ENCODE assay signal across 29 cellular contexts in genomic region chrX:63932907-63933306, GRCh38.
"Had no signal": no experiment of that assay in that cellular context is flagged by ENCODE, and none has a peak within 500 bp of the region (broad histone marks: within the 10 kb centered on the region; RNA-seq: fewer than 3 reads in every experiment).

No MANE protein-coding gene starts in this region.

- H3K4me1 ChIP-seq: stomach, suprapubic skin, testis, thyroid gland, tibial nerve, transverse colon, upper lobe of left lung, upper lobe of right lung, uterus, vagina had no signal

- H3K27me3 Mint-ChIP-seq: stimulated activated memory B cell treated with anti-CD40 and anti-IgM and Interleukin-4, amounts not matched to agents 10 μg/mL and 1 μg/mL and 100 μg/mL, for 72 hours; stimulated activated naive B cell treated with anti-CD40 and anti-IgM and Interleukin-4, amounts not matched to agents 10 μg/mL and 1 μg/mL and 100 μg/mL, for 72 hours; stimulated activated naive CD8-positive, alpha-beta T cell treated with anti-CD3 and anti-CD28 coated beads, Interleukin-15, amount 100 ng/mL, for 72 hours; stimulated activated naive CD8-positive, alpha-beta T cell treated with anti-CD3 and anti-CD28 coated beads, Interleukin-15, Interleukin-2, amounts not matched to agents 100 ng/mL and 50 ng/mL, for 24 hours; type B pancreatic cell had no signal

- H3K27ac Mint-ChIP-seq: stimulated activated effector memory CD8-positive, alpha-beta T cell treated with anti-CD3 and anti-CD28 coated beads, Interleukin-12 subunit alpha, Interleukin-12 subunit beta, amount 100 ng/mL, for 72 hours; stimulated activated memory B cell treated with anti-CD40 and anti-IgM and Interleukin-4, amounts not matched to agents 10 μg/mL and 1 μg/mL and 100 μg/mL, for 72 hours; stimulated activated naive B cell treated with anti-CD40 and anti-IgM and Interleukin-4, amounts not matched to agents 10 μg/mL and 1 μg/mL and 100 μg/mL, for 72 hours; stimulated activated naive CD8-positive, alpha-beta T cell treated with anti-CD3 and anti-CD28 coated beads, Interleukin-15, amount 100 ng/mL, for 72 hours; stimulated activated naive CD8-positive, alpha-beta T cell treated with anti-CD3 and anti-CD28 coated beads, Interleukin-15, Interleukin-2, amounts not matched to agents 100 ng/mL and 50 ng/mL, for 24 hours; type B pancreatic cell had no signal

- H3K4me1 Mint-ChIP-seq: stimulated activated effector memory CD8-positive, alpha-beta T cell treated with anti-CD3 and anti-CD28 coated beads, Interleukin-12 subunit alpha, Interleukin-12 subunit beta, amount 100 ng/mL, for 72 hours; stimulated activated memory B cell treated with anti-CD40 and anti-IgM and Interleukin-4, amounts not matched to agents 10 μg/mL and 1 μg/mL and 100 μg/mL, for 72 hours; stimulated activated naive B cell treated with anti-CD40 and anti-IgM and Interleukin-4, amounts not matched to agents 10 μg/mL and 1 μg/mL and 100 μg/mL, for 72 hours; stimulated activated naive CD8-positive, alpha-beta T cell treated with anti-CD3 and anti-CD28 coated beads, Interleukin-15, amount 100 ng/mL, for 72 hours had no signal

- H3K4me3 ChIP-seq: stomach, suprapubic skin, testis, thoracic aorta, thyroid gland, tibial artery, tibial nerve, transverse colon, upper lobe of left lung, upper lobe of right lung, uterus, vagina had no signal

- H3K27ac ChIP-seq: stomach, suprapubic skin, testis, thoracic aorta, thyroid gland, tibial artery, tibial nerve, transverse colon, upper lobe of left lung, upper lobe of right lung, uterus, vagina had no signal

- H3K9me3 ChIP-seq: suprapubic skin, testis, thoracic aorta, thyroid gland, tibial artery, tibial nerve, transverse colon, upper lobe of right lung, uterus, vagina had no signal

- H3K27me3 ChIP-seq: suprapubic skin, testis, thyroid gland, tibial artery, tibial nerve, transverse colon, upper lobe of left lung, upper lobe of right lung, uterus, vagina had no signal

- H3K4me3 Mint-ChIP-seq: stimulated activated effector memory CD8-positive, alpha-beta T cell treated with anti-CD3 and anti-CD28 coated beads, Interleukin-12 subunit alpha, Interleukin-12 subunit beta, amount 100 ng/mL, for 72 hours; stimulated activated memory B cell treated with anti-CD40 and anti-IgM and Interleukin-4, amounts not matched to agents 10 μg/mL and 1 μg/mL and 100 μg/mL, for 72 hours; stimulated activated naive B cell treated with anti-CD40 and anti-IgM and Interleukin-4, amounts not matched to agents 10 μg/mL and 1 μg/mL and 100 μg/mL, for 72 hours; stimulated activated naive CD8-positive, alpha-beta T cell treated with anti-CD3 and anti-CD28 coated beads, Interleukin-15, amount 100 ng/mL, for 72 hours; stimulated activated naive CD8-positive, alpha-beta T cell treated with anti-CD3 and anti-CD28 coated beads, Interleukin-15, Interleukin-2, amounts not matched to agents 100 ng/mL and 50 ng/mL, for 24 hours; type B pancreatic cell had no signal

- H3K36me3 Mint-ChIP-seq: stimulated activated effector memory CD8-positive, alpha-beta T cell treated with anti-CD3 and anti-CD28 coated beads, Interleukin-12 subunit alpha, Interleukin-12 subunit beta, amount 100 ng/mL, for 72 hours; stimulated activated memory B cell treated with anti-CD40 and anti-IgM and Interleukin-4, amounts not matched to agents 10 μg/mL and 1 μg/mL and 100 μg/mL, for 72 hours; stimulated activated naive B cell treated with anti-CD40 and anti-IgM and Interleukin-4, amounts not matched to agents 10 μg/mL and 1 μg/mL and 100 μg/mL, for 72 hours; type B pancreatic cell had no signal

- H3K9me3 Mint-ChIP-seq: stimulated activated naive CD8-positive, alpha-beta T cell treated with anti-CD3 and anti-CD28 coated beads, Interleukin-15, Interleukin-2, amounts not matched to agents 100 ng/mL and 50 ng/mL, for 24 hours; type B pancreatic cell had no signal

- DNase-seq: stimulated activated CD4-positive, alpha-beta T cell treated with anti-CD3 and anti-CD28 coated beads, Interleukin-2, amount 100 ng/mL, for 48 hours; stimulated activated CD4-positive, alpha-beta T cell treated with anti-CD3 and anti-CD28 coated beads, Interleukin-4, amount 100 ng/mL, for 1 hour; stimulated activated CD4-positive, alpha-beta T cell treated with anti-CD3 and anti-CD28 coated beads, Interleukin-4, amount 100 ng/mL, for 24 hours; stimulated activated CD4-positive, alpha-beta T cell treated with anti-CD3 and anti-CD28 coated beads, Interleukin-4, amount 100 ng/mL, for 4 hours; stimulated activated CD8-positive, alpha-beta memory T cell treated with anti-CD3 and anti-CD28 coated beads, Interleukin-4, amount 100 ng/mL, for 48 hours; stimulated activated naive B cell treated with anti-CD40 and anti-IgM and Interleukin-4, amounts not matched to agents 10 μg/mL and 1 μg/mL and 100 μg/mL, for 72 hours; stimulated activated naive CD4-positive, alpha-beta T cell; stimulated activated naive CD4-positive, alpha-beta T cell treated with Interleukin-2 at 50 U/mL for 16 hours; stimulated activated naive CD8-positive, alpha-beta T cell treated with anti-CD3 and anti-CD28 coated beads, Interleukin-15, amount 100 ng/mL, for 72 hours; stimulated activated naive CD8-positive, alpha-beta T cell treated with anti-CD3 and anti-CD28 coated beads, Interleukin-15, Interleukin-2, amounts not matched to agents 100 U/mL and 50 U/mL, for 24 hours; stomach; substantia nigra; testis; thyroid gland; tibial artery; transverse colon; trophoblast cell; upper lobe of right lung; uterus had no signal

- H3K36me3 ChIP-seq: stomach, suprapubic skin, thoracic aorta, thyroid gland, tibial artery, tibial nerve, transverse colon, upper lobe of left lung, upper lobe of right lung, uterus, vagina had no signal

- FAIRE-seq: urothelium cell line had no signal

- ATAC-seq: stimulated activated effector memory CD8-positive, alpha-beta T cell treated with anti-CD3 and anti-CD28 coated beads, Interleukin-12 subunit alpha, Interleukin-12 subunit beta, amount 100 ng/mL, for 72 hours; stimulated activated memory B cell treated with anti-CD40 and anti-IgM and Interleukin-4, amounts not matched to agents 10 μg/mL and 1 μg/mL and 100 μg/mL, for 72 hours; stimulated activated naive B cell treated with anti-CD40 and anti-IgM and Interleukin-4, amounts not matched to agents 10 μg/mL and 1 μg/mL and 100 μg/mL, for 72 hours; stimulated activated naive CD8-positive, alpha-beta T cell treated with anti-CD3 and anti-CD28 coated beads, Interleukin-15, amount 100 ng/mL, for 72 hours; stimulated activated naive CD8-positive, alpha-beta T cell treated with anti-CD3 and anti-CD28 coated beads, Interleukin-15, Interleukin-2, amounts not matched to agents 100 U/mL and 50 U/mL, for 24 hours; upper lobe of right lung had no signal
